33 cellular contexts compared by ENCODE assay signal in the genomic region with DNA sequence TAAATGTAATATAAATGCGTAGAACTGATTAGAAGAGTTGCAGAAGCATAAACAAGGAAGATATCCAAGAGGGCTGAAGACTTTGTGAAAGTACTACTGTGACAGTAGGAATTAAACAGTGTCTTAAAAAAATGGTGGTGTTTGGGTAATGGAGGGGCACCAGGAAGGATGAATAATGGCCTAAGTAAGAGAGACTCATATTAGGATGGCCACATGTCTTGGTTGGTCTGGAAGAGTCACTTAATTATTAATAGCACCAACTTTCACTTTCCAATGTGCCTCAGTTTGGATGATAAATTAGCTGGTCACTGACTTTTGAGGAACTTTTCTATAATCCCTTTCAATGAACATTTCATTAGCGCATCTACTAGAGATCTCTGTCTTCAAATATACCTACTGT.
DNase-seq lines count a peak whose midpoint lies in the region; ATAC-seq, FAIRE-seq and TF ChIP-seq lines count a peak whose summit lies in the region.
"Had no signal": no experiment of that assay in that cellular context is flagged by ENCODE, and none has a peak within 500 bp of the region (broad histone marks: within the 10 kb centered on the region; RNA-seq: fewer than 3 reads in every experiment).

No MANE protein-coding gene starts in this region.

- H3K27ac Mint-ChIP-seq in immature natural killer cell: no peak overlapping the region
- H3K27ac Mint-ChIP-seq: activated CD4-positive, alpha-beta T cell treated with anti-CD3 and anti-CD28 coated beads, Interleukin-2, amount 10 ng/mL, durations not matched to agents 24 days and 14 days; activated naive CD4-positive, alpha-beta T cell treated with anti-CD3 and anti-CD28 coated beads, Interleukin-2, amount 50 U/mL, for 24 hours; brain; CD14-positive monocyte; natural killer cell; WTC11 had no signal

- peaks cover 0 to 4% (median 1%) of the 10 kb centered on the region in 3 donors for H3K27me3 Mint-ChIP-seq in immature natural killer cell (ENCODE audit: low read depth in 3 of 3)
- H3K27me3 Mint-ChIP-seq: activated CD4-positive, alpha-beta T cell treated with anti-CD3 and anti-CD28 coated beads, Interleukin-2, amount 10 ng/mL, durations not matched to agents 24 days and 14 days; activated naive CD4-positive, alpha-beta T cell treated with anti-CD3 and anti-CD28 coated beads, Interleukin-2, amount 50 U/mL, for 24 hours had no signal

- FAIRE-seq in GM12878 (lab: Jason Lieb, UNC) (no peak), HepG2 (lab: Jason Lieb, UNC) (no peak)
- FAIRE-seq: endometrium, frontal cortex had no signal

- H3K9me3 ChIP-seq in GM12878 (replicated peaks; ENCODE audit: control insufficient read depth, insufficient read depth, low read length): no peaks in the 10 kb centered on the region
- no peaks in the 10 kb centered on the region for H3K9me3 ChIP-seq in HepG2 (ENCODE audit: low read length)
- H3K9me3 ChIP-seq: Caco-2, psoas muscle, thyroid gland had no signal

- in situ Hi-C loops in GM12878 (cut with MboI) (no loop called here), HepG2 (cut with HindIII; ENCODE audit: extremely low pct_ligation_motif_present, low pct_unique_long_range_greater_than_20kb) (no loop called here)

- CTCF ChIA-PET in GM12878 (lab: Yijun Ruan, JAX): interaction anchor here (1.2 kb wide), 1 partner anchor 16 kb away, joined by 3 read pairs; no protein-coding TSS in a partner anchor
- CTCF ChIA-PET in HepG2 (lab: Yijun Ruan, JAX; ENCODE audit: low intra/inter-chr PET ratio, low total read pairs): no interaction called here

- no peak for TF ChIP-seq EP300 in GM12878 (IDR thresholded peaks at IDR 0.05; ENCODE audit: borderline replicate concordance in 1 of 2, control insufficient read depth in 1 of 2, low read depth in 2 of 2, low read length in 2 of 2)
- TF ChIP-seq EP300 in HepG2 (IDR thresholded peaks at IDR 0.05; ENCODE audit: low read depth in 2 of 2, low read length in 2 of 2): no peak
- no peak for TF ChIP-seq EP300 in HepG2 (CRISPR knock-in tag; IDR thresholded peaks at IDR 0.05; ENCODE audit: borderline replicate concordance)

- TF ChIP-seq CTCF in GM12878 (IDR thresholded peaks at IDR 0.05 in 2 of 3, conservative IDR thresholded peaks at IDR 0.05 in 1 of 3; ENCODE audit: control insufficient read depth in 2 of 3, extremely low read depth in 1 of 3, insufficient read depth in 1 of 3, low read depth in 3 of 3, low read length in 3 of 3) (no peak), HepG2 (CRISPR knock-in tag; IDR thresholded peaks at IDR 0.05) (no peak)

- H3K27me3 ChIP-seq in ACC112 (ENCODE audit: insufficient read depth, low read length) (no peaks in the 10 kb centered on the region), GM12878 (replicated peaks in 1 of 2; ENCODE audit: control insufficient read depth in 2 of 2, insufficient read depth in 2 of 2, low read length in 1 of 2) (no peaks in the 10 kb centered on the region; a peak in 1 of 4 replicates), HepG2 (ENCODE audit: control insufficient read depth in 1 of 2, insufficient read depth in 2 of 2, low read length in 2 of 2) (no peaks in the 10 kb centered on the region)
- H3K27me3 ChIP-seq: stomach, thyroid gland had no signal

- intact Hi-C loops in GM12878 (cut with micrococcal nuclease; ENCODE audit: unreplicated experiment) (no loop called here), HepG2 (cut with micrococcal nuclease; ENCODE audit: unreplicated experiment) (no loop called here)

- H2AFZ ChIP-seq in ACC112 (ENCODE audit: low read length, unreplicated experiment): peak overlapping the region; percentile 51
- H2AFZ ChIP-seq in GM12878 (ENCODE audit: control insufficient read depth, low read depth, low read length): no peak overlapping the region
- no peak overlapping the region for H2AFZ ChIP-seq in HepG2 (ENCODE audit: low read length)

- H3K9ac ChIP-seq in GM12878 (ENCODE audit: control insufficient read depth, insufficient read depth, low read length) (no peak overlapping the region), HepG2 (ENCODE audit: insufficient read depth, low read depth, low read length) (no peak overlapping the region)

- DNase-seq in GM12878 (ENCODE audit: low read depth, low spot score): no peak
- no peak for DNase-seq in D341Med (ENCODE audit: low spot score)
- DNase-seq in immature natural killer cell: no peak
- no peak for DNase-seq in HepG2 (ENCODE audit: low spot score)
- DNase-seq: activated CD4-positive, alpha-beta T cell treated with anti-CD3 and anti-CD28 coated beads, Interleukin-2, amount 10 ng/mL, durations not matched to agents 24 days and 14 days; activated CD8-positive, alpha-beta memory T cell treated with anti-CD3 and anti-CD28 coated beads for 24 hours; amniotic stem cell; Caco-2; KG1; left cardiac atrium; natural killer cell; NCI-H1417; NCI-H2029; NCI-H526; NK-92 treated with Interleukin-12 subunit alpha and Interleukin-12 subunit beta, amount 100 ng/mL, for 24 hours; occipital lobe; psoas muscle; stimulated activated CD4-positive, alpha-beta T cell treated with anti-CD3 and anti-CD28 coated beads, Interleukin-4, amount 100 ng/mL, for 1 hour; stomach; T1000; thyroid gland had no signal

- peaks cover 1 to 25% (median 5%) of the 10 kb centered on the region in 6 donors for H3K9me3 Mint-ChIP-seq in immature natural killer cell
- H3K9me3 Mint-ChIP-seq: activated CD4-positive, alpha-beta T cell treated with anti-CD3 and anti-CD28 coated beads, Interleukin-2, amount 10 ng/mL, durations not matched to agents 24 days and 14 days; activated naive CD4-positive, alpha-beta T cell treated with anti-CD3 and anti-CD28 coated beads, Interleukin-2, amount 50 U/mL, for 24 hours had no signal

- no peaks in the 10 kb centered on the region for H4K20me1 ChIP-seq in GM12878 (ENCODE audit: control insufficient read depth, insufficient read depth)
- H4K20me1 ChIP-seq in HepG2 (ENCODE audit: insufficient read depth, low read length): no peaks in the 10 kb centered on the region

- BruUV-seq in GM12878 (replicated peaks; lab: Mats Ljungman, UMichigan) (no TSS peak), HepG2 (replicated peaks; lab: Mats Ljungman, UMichigan) (no TSS peak)

- no peaks in the 10 kb centered on the region for H3K79me2 ChIP-seq in ACC112 (ENCODE audit: control insufficient read depth, insufficient read depth, low read length, unreplicated experiment)
- no peaks in the 10 kb centered on the region for H3K79me2 ChIP-seq in GM12878 (ENCODE audit: control insufficient read depth, insufficient read depth, low read length)
- no peaks in the 10 kb centered on the region for H3K79me2 ChIP-seq in HepG2 (ENCODE audit: insufficient read depth, low read length)

- 68% methylated on average over 2 of the region's 2 CpGs for WGBS in GM12878 (ENCODE audit: insufficient coverage, insufficient replicate concordance, low lambda C conversion rate, missing lambda C conversion rate)
- 70% methylated on average over 2 of the region's 2 CpGs for WGBS in HepG2 (ENCODE audit: low lambda C conversion rate)

- H3K4me1 ChIP-seq in ACC112 (ENCODE audit: control insufficient read depth, insufficient read depth, low read length, unreplicated experiment): no peaks in the 10 kb centered on the region
- H3K4me1 ChIP-seq in GM12878 (ENCODE audit: control insufficient read depth, insufficient read depth, low read length): no peaks in the 10 kb centered on the region
- H3K4me1 ChIP-seq in HepG2 (ENCODE audit: insufficient read depth, low read length): no peaks in the 10 kb centered on the region
- H3K4me1 ChIP-seq: Caco-2, psoas muscle, stomach, thyroid gland had no signal

- no peaks in the 10 kb centered on the region for H3K36me3 Mint-ChIP-seq in immature natural killer cell
- H3K36me3 Mint-ChIP-seq: activated naive CD4-positive, alpha-beta T cell treated with anti-CD3 and anti-CD28 coated beads, Interleukin-2, amount 50 U/mL, for 24 hours; brain; CD14-positive monocyte; natural killer cell had no signal

- SMC1A ChIA-PET in GM12878 (lab: Charles Lee; ENCODE audit: uncharacterized antibody, unreplicated experiment): interaction anchor here (1.0 kb wide), 1 partner anchor 75 kb away, joined by 3 read pairs; no protein-coding TSS in a partner anchor

- POLR2A ChIA-PET in GM12878 (lab: Charles Lee): no interaction called here
- POLR2A ChIA-PET in HepG2 (lab: Yijun Ruan, JAX): no interaction called here

- TF ChIP-seq POLR2A in GM12878 (IDR thresholded peaks at IDR 0.05; ENCODE audit: low read depth, low read length): no peak
- no peak for TF ChIP-seq POLR2A in HepG2 (IDR thresholded peaks at IDR 0.05; ENCODE audit: insufficient read depth in 1 of 2, low read depth in 2 of 2, low read length in 2 of 2)

- TF ChIP-seq RAD21 in GM12878 (IDR thresholded peaks at IDR 0.05; ENCODE audit: insufficient read depth, low read depth, low read length) (no peak), HepG2 (CRISPR knock-in tag; IDR thresholded peaks at IDR 0.05) (no peak)

- H3K4me1 Mint-ChIP-seq in immature natural killer cell: no peaks in the 10 kb centered on the region
- H3K4me1 Mint-ChIP-seq: activated CD4-positive, alpha-beta T cell treated with anti-CD3 and anti-CD28 coated beads, Interleukin-2, amount 10 ng/mL, durations not matched to agents 24 days and 14 days; activated naive CD4-positive, alpha-beta T cell treated with anti-CD3 and anti-CD28 coated beads, Interleukin-2, amount 50 U/mL, for 24 hours; CD14-positive monocyte; natural killer cell; WTC11 had no signal

- H3K4me2 ChIP-seq in GM12878 (ENCODE audit: control insufficient read depth, insufficient read depth) (no peak overlapping the region), HepG2 (ENCODE audit: low read depth, low read length) (no peak overlapping the region)

- peak overlapping the region; percentile 23; the same call in 1 of the 2 replicates for H3K4me3 ChIP-seq in ACC112 (ENCODE audit: low read depth, low read length)
- H3K4me3 ChIP-seq in GM12878: no peak overlapping the region
- no peak overlapping the region for H3K4me3 ChIP-seq in HepG2 (replicated peaks in 1 of 3; ENCODE audit: insufficient read depth in 1 of 3, low read depth in 2 of 3, low read length in 3 of 3)
- H3K4me3 ChIP-seq: psoas muscle, stomach, thyroid gland had no signal

- no peak overlapping the region for H3K4me3 Mint-ChIP-seq in immature natural killer cell
- H3K4me3 Mint-ChIP-seq: activated CD4-positive, alpha-beta T cell treated with anti-CD3 and anti-CD28 coated beads, Interleukin-2, amount 10 ng/mL, durations not matched to agents 24 days and 14 days; activated naive CD4-positive, alpha-beta T cell treated with anti-CD3 and anti-CD28 coated beads, Interleukin-2, amount 50 U/mL, for 24 hours; brain; CD14-positive monocyte; natural killer cell; WTC11 had no signal

- H3K36me3 ChIP-seq in ACC112 (ENCODE audit: insufficient read depth, low read length) (no peaks in the 10 kb centered on the region), GM12878 (ENCODE audit: control insufficient read depth in 2 of 2, insufficient read depth in 2 of 2, low read length in 1 of 2) (no peaks in the 10 kb centered on the region), HepG2 (replicated peaks in 1 of 2; ENCODE audit: control insufficient read depth in 1 of 2, insufficient read depth in 2 of 2, low read length in 2 of 2) (no peaks in the 10 kb centered on the region)
- H3K36me3 ChIP-seq: stomach, thyroid gland had no signal

- ATAC-seq in GM21447 (IDR thresholded peaks at IDR 0.05; ENCODE audit: unreplicated experiment): peak; percentile 71
- ATAC-seq in HG03175 (IDR thresholded peaks at IDR 0.05; ENCODE audit: unreplicated experiment): peak; percentile 54
- ATAC-seq in GM12878: peak; percentile 61
- no peak for ATAC-seq in HepG2
- ATAC-seq in GM21717 (IDR thresholded peaks at IDR 0.05; ENCODE audit: unreplicated experiment): no peak
- ATAC-seq: left cardiac atrium, natural killer cell, psoas muscle, sciatic nerve, WTC11 had no signal

- H3K27ac ChIP-seq in ACC112 (ENCODE audit: low read depth, low read length): no peak overlapping the region
- H3K27ac ChIP-seq in GM12878 (ENCODE audit: control insufficient read depth, insufficient read depth): no peak overlapping the region
- no peak overlapping the region for H3K27ac ChIP-seq in HepG2 (ENCODE audit: extremely low read length, insufficient read depth, low read length)
- H3K27ac ChIP-seq: 22Rv1, psoas muscle, stomach, thyroid gland had no signal

- RAD21 ChIA-PET in GM12878 (lab: Charles Lee; ENCODE audit: unreplicated experiment): no interaction called here

Comparison
In these comparisons a context has a peak if more than half of its experiments do, and no peak if none do; other contexts are left out.
1. ATAC-seq: peak in GM21447 (single experiment), HG03175 (single experiment) and GM12878 (single experiment); none in HepG2 (single experiment) and GM21717 (single experiment).